In genomic region chr11:308037-308708, GRCh38 we compare ENCODE assay signal across 8 cellular contexts. TPM values are rescaled to one million over a fixed set of nuclear protein-coding genes. Genes with fewer than 3 reads are reported as not detected.
DNase-seq lines count a peak whose midpoint lies in the region; ATAC-seq, FAIRE-seq and TF ChIP-seq lines count a peak whose summit lies in the region.
"Not testable (repeated sequence)": the region's sequence is repeated elsewhere in the genome, so short reads cannot be mapped to it uniquely, and the experiment has no call there.

No MANE protein-coding gene starts in this region.

- H2BK5ac ChIP-seq in trophoblast cell (ENCODE audit: low read depth, low read length, poor library complexity) = not testable (repeated sequence)

- WGBS in trophoblast cell (ENCODE audit: extremely low coverage, insufficient coverage, insufficient read length) = no CpG with 5 or more reads among the region's 20 CpGs
- WGBS in upper lobe of left lung, 2 donors = 1 to 4% methylated on average over 6 to 14 of the region's 20 CpGs

- not testable (repeated sequence) for H3K79me2 ChIP-seq in keratinocyte (ENCODE audit: control insufficient read depth, insufficient read depth, low read length); trophoblast cell (ENCODE audit: control insufficient read depth, insufficient read depth, low read length, poor library complexity)

- not testable (repeated sequence) for H3K9ac ChIP-seq in keratinocyte (ENCODE audit: control insufficient read depth, extremely low read depth, insufficient read depth, low read length); trophoblast cell (ENCODE audit: low read length)

- not testable (repeated sequence) for H3K36me3 ChIP-seq in effector memory CD4-positive, alpha-beta T cell (ENCODE audit: control insufficient read depth, insufficient read depth, low read length); keratinocyte (ENCODE audit: control insufficient read depth in 2 of 2, extremely low read depth in 1 of 2, insufficient read depth in 2 of 2, low read length in 2 of 2); trophoblast cell (ENCODE audit: control insufficient read depth in 1 of 2, insufficient read depth in 2 of 2, low read length in 2 of 2); upper lobe of left lung

- POLR2A ChIA-PET in RWPE1 (lab: Yijun Ruan, JAX; ENCODE audit: low non-redundant PET) = not testable (repeated sequence)

- H3K27me3 Mint-ChIP-seq in IgD-negative memory B cell; activated T-helper 17 cell treated with anti-CD3 and anti-CD28 coated beads, Interleukin-2, amount 50 U/mL, for 72 hours: not testable (repeated sequence)

- peak; percentile 65 for ATAC-seq in activated T-helper 17 cell treated with anti-CD3 and anti-CD28 coated beads, Interleukin-2, amount 50 U/mL, for 72 hours (replicated peaks)
- peak; percentile 73 to 85 for ATAC-seq in upper lobe of left lung (ENCODE audit: low FRiP score in 2 of 2)

- peaks cover 37 to 40% (median 40%) of the 10 kb centered on the region in 3 donors for H3K4me1 Mint-ChIP-seq in IgD-negative memory B cell
- peaks cover 24% of the 10 kb centered on the region for H3K4me1 Mint-ChIP-seq in activated T-helper 17 cell treated with anti-CD3 and anti-CD28 coated beads, Interleukin-2, amount 50 U/mL, for 72 hours

- peak overlapping the region; percentile 44 for H4K8ac ChIP-seq in trophoblast cell (ENCODE audit: low read depth, low read length)

- not testable (repeated sequence) for H3K4ac ChIP-seq in trophoblast cell (ENCODE audit: low read depth, low read length)

- peak; percentile 76 for DNase-seq in GDM1 (lab: John Stamatoyannopoulos, UW)
- DNase-seq in RWPE1 (ENCODE audit: low spot score); keratinocyte (ENCODE audit: low read depth, low spot score): not testable (repeated sequence)
- peak; percentile 36 to 51 (median 39) for DNase-seq in effector memory CD4-positive, alpha-beta T cell
- peak in 1 of 2 donors; percentile 44 for DNase-seq in trophoblast cell
- DNase-seq in upper lobe of left lung = peak in 1 of 2 donors; percentile 93

- H3K9me3 ChIP-seq in effector memory CD4-positive, alpha-beta T cell (ENCODE audit: control insufficient read depth, low read length); keratinocyte (ENCODE audit: control insufficient read depth, low read depth, low read length); trophoblast cell (ENCODE audit: insufficient read depth, low read depth, low read length); upper lobe of left lung: not testable (repeated sequence)

- not testable (repeated sequence) for H3K27me3 ChIP-seq in effector memory CD4-positive, alpha-beta T cell (replicated peaks; ENCODE audit: control insufficient read depth, insufficient read depth, low read length, poor library complexity, severe bottlenecking); keratinocyte (ENCODE audit: control insufficient read depth, extremely low read depth, insufficient read depth, low read length); trophoblast cell (ENCODE audit: insufficient read depth, low read length); upper lobe of left lung

- H3K27ac Mint-ChIP-seq in IgD-negative memory B cell = peak overlapping the region; percentile 77 to 99 (median 96)
- peak overlapping the region; percentile 90 for H3K27ac Mint-ChIP-seq in activated T-helper 17 cell treated with anti-CD3 and anti-CD28 coated beads, Interleukin-2, amount 50 U/mL, for 72 hours

- peaks cover 38% of the 10 kb centered on the region for H3K4me1 ChIP-seq in effector memory CD4-positive, alpha-beta T cell (ENCODE audit: control insufficient read depth, insufficient read depth, low read length, poor library complexity, severe bottlenecking)
- peaks cover 22% of the 10 kb centered on the region for H3K4me1 ChIP-seq in keratinocyte (ENCODE audit: control insufficient read depth, extremely low read depth, insufficient read depth, low read length)
- H3K4me1 ChIP-seq in trophoblast cell (ENCODE audit: control insufficient read depth in 1 of 2, insufficient read depth in 2 of 2, low read length in 2 of 2) = peaks cover 13 to 19% of the 10 kb centered on the region in 2 experiments
- H3K4me1 ChIP-seq in upper lobe of left lung = peaks cover 39 to 59% (median 49%) of the 10 kb centered on the region in 4 donors

- H3K27ac ChIP-seq in RWPE1 (peak overlapping the region; percentile 91), upper lobe of left lung (peak overlapping the region; percentile 89 to 94 (median 92))
- peak overlapping the region; percentile 78 for H3K27ac ChIP-seq in effector memory CD4-positive, alpha-beta T cell (ENCODE audit: insufficient read depth, low read length, poor library complexity, severe bottlenecking)
- not testable (repeated sequence) for H3K27ac ChIP-seq in keratinocyte (ENCODE audit: control insufficient read depth, insufficient read depth, low read length); trophoblast cell (ENCODE audit: low read depth, low read length)

- H3K4me2 ChIP-seq in keratinocyte (ENCODE audit: control insufficient read depth, extremely low read depth, insufficient read depth, low read depth, low read length) = peak overlapping the region; percentile 54
- H3K4me2 ChIP-seq in trophoblast cell (ENCODE audit: low read length) = peak overlapping the region; percentile 56

- H2BK120ac ChIP-seq in trophoblast cell (ENCODE audit: insufficient read depth, low read length, poor library complexity) = not testable (repeated sequence)

- H3K36me3 Mint-ChIP-seq in IgD-negative memory B cell = not testable (repeated sequence)
- peaks cover 28% of the 10 kb centered on the region for H3K36me3 Mint-ChIP-seq in activated T-helper 17 cell treated with anti-CD3 and anti-CD28 coated beads, Interleukin-2, amount 50 U/mL, for 72 hours (ENCODE audit: low read depth)

- H3K9me3 Mint-ChIP-seq in IgD-negative memory B cell; activated T-helper 17 cell treated with anti-CD3 and anti-CD28 coated beads, Interleukin-2, amount 50 U/mL, for 72 hours: not testable (repeated sequence)

- H4K12ac ChIP-seq in trophoblast cell (ENCODE audit: low read depth, low read length) = not testable (repeated sequence)

- H3K14ac ChIP-seq in trophoblast cell (ENCODE audit: low read length) = peak overlapping the region; percentile 5

- H4K20me1 ChIP-seq in keratinocyte (ENCODE audit: control insufficient read depth, extremely low read depth, insufficient read depth, low read length) = not testable (repeated sequence)

- peak overlapping the region; percentile 90 to 97 (median 96) for H3K4me3 Mint-ChIP-seq in IgD-negative memory B cell
- H3K4me3 Mint-ChIP-seq in activated T-helper 17 cell treated with anti-CD3 and anti-CD28 coated beads, Interleukin-2, amount 50 U/mL, for 72 hours = peak overlapping the region; percentile 92

- H2BK12ac ChIP-seq in trophoblast cell (ENCODE audit: low read length) = not testable (repeated sequence)

- CTCF ChIA-PET in RWPE1 (lab: Yijun Ruan, JAX) = interaction anchor here (0.6 kb wide), 1 partner anchor 71 kb away, joined by 4 read pairs; no protein-coding TSS in a partner anchor

- peak in 1 of 4 donors; percentile 80 for TF ChIP-seq EP300 in upper lobe of left lung (IDR thresholded peaks at IDR 0.05)

- FAIRE-seq in keratinocyte (lab: Jason Lieb, UNC) = not testable (repeated sequence)

- not testable (repeated sequence) for H3K18ac ChIP-seq in trophoblast cell (ENCODE audit: low read length)

- TF ChIP-seq POLR2A in upper lobe of left lung (IDR thresholded peaks at IDR 0.05) = peak in 3 of 4 donors; percentile 39 to 89 (median 70)

- H3K4me3 ChIP-seq in effector memory CD4-positive, alpha-beta T cell (ENCODE audit: insufficient read depth, low read depth, low read length, poor library complexity, severe bottlenecking) = peak overlapping the region; percentile 53
- H3K4me3 ChIP-seq in keratinocyte (ENCODE audit: control insufficient read depth in 2 of 3, extremely low read depth in 1 of 3, insufficient read depth in 2 of 3, low read depth in 1 of 3, low read length in 3 of 3) (peak overlapping the region in 2 of 3 experiments; percentile 30 to 37), trophoblast cell (ENCODE audit: low read depth, low read length) (peak overlapping the region; percentile 51), upper lobe of left lung (peak overlapping the region; percentile 34 to 69 (median 46))

- not testable (repeated sequence) for H3K79me1 ChIP-seq in trophoblast cell (ENCODE audit: low read length)

- not testable (repeated sequence) for H4K91ac ChIP-seq in trophoblast cell (ENCODE audit: low read depth, low read length)

- TF ChIP-seq CTCF in RWPE1 (conservative IDR thresholded peaks at IDR 0.05; ENCODE audit: low read depth); keratinocyte (optimal IDR thresholded peaks at IDR 0.05 in 1 of 3, IDR thresholded peaks at IDR 0.05 in 1 of 3, conservative IDR thresholded peaks at IDR 0.05 in 1 of 3; ENCODE audit: extremely low read depth in 1 of 3, insufficient read depth in 2 of 3, low read length in 3 of 3): not testable (repeated sequence)
- peak in 2 of 6 experiments; percentile 20 to 22 for TF ChIP-seq CTCF in upper lobe of left lung (IDR thresholded peaks at IDR 0.05)

- H3K9me1 ChIP-seq in keratinocyte (ENCODE audit: control insufficient read depth, extremely low read depth, insufficient read depth, low read length) = not testable (repeated sequence)

- not testable (repeated sequence) for H2AK5ac ChIP-seq in trophoblast cell (ENCODE audit: low read length)

- H2AFZ ChIP-seq in keratinocyte (ENCODE audit: control insufficient read depth, low read length) = peak overlapping the region; percentile 20
- H2AFZ ChIP-seq in trophoblast cell (ENCODE audit: insufficient read depth, low read length, poor library complexity) = not testable (repeated sequence)

- dilution Hi-C loops in keratinocyte (cut with MboI; ENCODE audit: extremely low pct_ligation_motif_present, low sequenced_read_pairs) = not testable (repeated sequence)

- H3K23ac ChIP-seq in trophoblast cell (ENCODE audit: low read length) = not testable (repeated sequence)

RNA-seq across cellular contexts. Expression of gene IFITM2, which starts 0.6 kb away (rescaled TPM):
- polyA plus RNA-seq in IgD-negative memory B cell (1,305 TPM), keratinocyte (26.9 to 83.0 TPM (median 72.3 TPM) in 3 replicates)
- 100 to 1,000 TPM; 187 to 261 TPM for total RNA-seq in activated T-helper 17 cell treated with anti-CD3 and anti-CD28 coated beads, Interleukin-2, amount 50 U/mL, for 72 hours
- 6.3 TPM for polyA plus RNA-seq in keratinocyte (2011; ENCODE audit: low read depth)
- polyA plus RNA-seq in keratinocyte (2011; cell fraction: cytosol; rRNA removed) = 64.8 and 210 TPM in 2 replicates
- polyA plus RNA-seq in keratinocyte (2011; cell fraction: nucleus; rRNA removed) = 42.2 and 109 TPM in 2 replicates
- 53.9 and 150 TPM in 2 replicates for polyA plus RNA-seq in keratinocyte (2012; ENCODE audit: low replicate concordance)
- polyA minus RNA-seq in keratinocyte = 20.9 to 46.0 TPM (median 41.8 TPM) in 3 replicates
- polyA minus RNA-seq in keratinocyte (2011; cell fraction: cytosol; rRNA and poly(A)+ RNA removed) = 88.1 TPM
- 4.3 and 4.6 TPM in 2 replicates for polyA minus RNA-seq in keratinocyte (2011; cell fraction: nucleus; rRNA and poly(A)+ RNA removed)
- 165 and 166 TPM in 2 replicates for polyA plus RNA-seq in trophoblast cell (2013)
- total RNA-seq in upper lobe of left lung = 100 to 1,000 TPM; 113 to 704 (median 271) TPM

RNA-seq across cellular contexts. Expression of gene IFITM1, which starts 5.7 kb away (rescaled TPM):
- polyA plus RNA-seq in IgD-negative memory B cell (233 TPM), keratinocyte (333 to 549 TPM (median 333 TPM) in 3 replicates)
- 10 to 100 TPM; 95.7 to 97.1 TPM for total RNA-seq in activated T-helper 17 cell treated with anti-CD3 and anti-CD28 coated beads, Interleukin-2, amount 50 U/mL, for 72 hours
- polyA plus RNA-seq in keratinocyte (2011; ENCODE audit: low read depth) = 6.0 TPM
- 283 and 377 TPM in 2 replicates for polyA plus RNA-seq in keratinocyte (2011; cell fraction: cytosol; rRNA removed)
- polyA plus RNA-seq in keratinocyte (2011; cell fraction: nucleus; rRNA removed) = 235 and 342 TPM in 2 replicates
- 25.1 and 252 TPM in 2 replicates for polyA plus RNA-seq in keratinocyte (2012; ENCODE audit: low replicate concordance)
- polyA minus RNA-seq in keratinocyte = 312 to 864 TPM (median 567 TPM) in 3 replicates
- 260 TPM for polyA minus RNA-seq in keratinocyte (2011; cell fraction: cytosol; rRNA and poly(A)+ RNA removed)
- 81.1 and 91.2 TPM in 2 replicates for polyA minus RNA-seq in keratinocyte (2011; cell fraction: nucleus; rRNA and poly(A)+ RNA removed)
- polyA plus RNA-seq in trophoblast cell (2013) = 84.5 and 88.4 TPM in 2 replicates
- 100 to 1,000 TPM in 1 of 6 donors, 10 to 100 TPM in 5; 16.8 to 119 (median 74.5) TPM for total RNA-seq in upper lobe of left lung

RNA-seq across cellular contexts. Expression of gene IFITM5, which starts 8.8 kb away (rescaled TPM):
- polyA plus RNA-seq in IgD-negative memory B cell (not detected), keratinocyte (not detected in 3 replicates)
- not detected for total RNA-seq in activated T-helper 17 cell treated with anti-CD3 and anti-CD28 coated beads, Interleukin-2, amount 50 U/mL, for 72 hours
- polyA plus RNA-seq in keratinocyte (2011; ENCODE audit: low read depth) = not detected
- polyA plus RNA-seq in keratinocyte (2011; cell fraction: cytosol; rRNA removed) = not detected in 2 replicates
- polyA plus RNA-seq in keratinocyte (2011; cell fraction: nucleus; rRNA removed) = not detected in 2 replicates
- not detected in 2 replicates for polyA plus RNA-seq in keratinocyte (2012; ENCODE audit: low replicate concordance)
- polyA minus RNA-seq in keratinocyte = not detected in 3 replicates
- not detected for polyA minus RNA-seq in keratinocyte (2011; cell fraction: cytosol; rRNA and poly(A)+ RNA removed)
- not detected in 2 replicates for polyA minus RNA-seq in keratinocyte (2011; cell fraction: nucleus; rRNA and poly(A)+ RNA removed)
- polyA plus RNA-seq in trophoblast cell (2013) = not detected in 2 replicates
- total RNA-seq in upper lobe of left lung = not detected

RNA-seq across cellular contexts. Expression of gene IFITM3, which starts 12.5 kb away (rescaled TPM):
- polyA plus RNA-seq in IgD-negative memory B cell = 1.4 TPM
- 10 to 100 TPM in 1 of 2 donors, 1 to 10 TPM in 1; 2.7 to 26.0 TPM for total RNA-seq in activated T-helper 17 cell treated with anti-CD3 and anti-CD28 coated beads, Interleukin-2, amount 50 U/mL, for 72 hours
- 295 to 696 TPM (median 435 TPM) in 3 replicates for polyA plus RNA-seq in keratinocyte
- polyA plus RNA-seq in keratinocyte (2011; ENCODE audit: low read depth) = 37.7 TPM
- polyA plus RNA-seq in keratinocyte (2011; cell fraction: cytosol; rRNA removed) = 709 and 1,249 TPM in 2 replicates
- polyA plus RNA-seq in keratinocyte (2011; cell fraction: nucleus; rRNA removed) = 298 and 424 TPM in 2 replicates
- polyA plus RNA-seq in keratinocyte (2012; ENCODE audit: low replicate concordance) = 467 and 1,605 TPM in 2 replicates
- 528 to 1,935 TPM (median 993 TPM) in 3 replicates for polyA minus RNA-seq in keratinocyte
- polyA minus RNA-seq in keratinocyte (2011; cell fraction: cytosol; rRNA and poly(A)+ RNA removed) = 925 TPM
- 156 and 170 TPM in 2 replicates for polyA minus RNA-seq in keratinocyte (2011; cell fraction: nucleus; rRNA and poly(A)+ RNA removed)
- 267 and 298 TPM in 2 replicates for polyA plus RNA-seq in trophoblast cell (2013)
- total RNA-seq in upper lobe of left lung = 100 to 1,000 TPM; 132 to 860 (median 360) TPM

RNA-seq across cellular contexts. Expression of gene PGGHG, which starts 19.2 kb away (rescaled TPM):
- 6.1 TPM for polyA plus RNA-seq in IgD-negative memory B cell
- 100 to 1,000 TPM in 1 of 2 donors, 10 to 100 TPM in 1; 31.7 to 196 TPM for total RNA-seq in activated T-helper 17 cell treated with anti-CD3 and anti-CD28 coated beads, Interleukin-2, amount 50 U/mL, for 72 hours
- 4.3 to 12.2 TPM (median 6.2 TPM) in 3 replicates for polyA plus RNA-seq in keratinocyte
- polyA plus RNA-seq in keratinocyte (2011; ENCODE audit: low read depth) = 2.0 TPM
- polyA plus RNA-seq in keratinocyte (2011; cell fraction: cytosol; rRNA removed) = 0.97 and 2.1 TPM in 2 replicates
- 68.1 and 95.0 TPM in 2 replicates for polyA plus RNA-seq in keratinocyte (2011; cell fraction: nucleus; rRNA removed)
- polyA plus RNA-seq in keratinocyte (2012; ENCODE audit: low replicate concordance) = 3.6 and 6.4 TPM in 2 replicates
- 2.3 to 3.0 TPM (median 2.4 TPM) in 3 replicates for polyA minus RNA-seq in keratinocyte
- polyA minus RNA-seq in keratinocyte (2011; cell fraction: cytosol; rRNA and poly(A)+ RNA removed) = 2.7 TPM
- 6.5 and 6.8 TPM in 2 replicates for polyA minus RNA-seq in keratinocyte (2011; cell fraction: nucleus; rRNA and poly(A)+ RNA removed)
- polyA plus RNA-seq in trophoblast cell (2013) = 35.5 and 36.9 TPM in 2 replicates
- total RNA-seq in upper lobe of left lung = 100 to 1,000 TPM in 2 of 6 donors, 10 to 100 TPM in 4; 34.1 to 535 (median 65.2) TPM
